In the genomic region with DNA sequence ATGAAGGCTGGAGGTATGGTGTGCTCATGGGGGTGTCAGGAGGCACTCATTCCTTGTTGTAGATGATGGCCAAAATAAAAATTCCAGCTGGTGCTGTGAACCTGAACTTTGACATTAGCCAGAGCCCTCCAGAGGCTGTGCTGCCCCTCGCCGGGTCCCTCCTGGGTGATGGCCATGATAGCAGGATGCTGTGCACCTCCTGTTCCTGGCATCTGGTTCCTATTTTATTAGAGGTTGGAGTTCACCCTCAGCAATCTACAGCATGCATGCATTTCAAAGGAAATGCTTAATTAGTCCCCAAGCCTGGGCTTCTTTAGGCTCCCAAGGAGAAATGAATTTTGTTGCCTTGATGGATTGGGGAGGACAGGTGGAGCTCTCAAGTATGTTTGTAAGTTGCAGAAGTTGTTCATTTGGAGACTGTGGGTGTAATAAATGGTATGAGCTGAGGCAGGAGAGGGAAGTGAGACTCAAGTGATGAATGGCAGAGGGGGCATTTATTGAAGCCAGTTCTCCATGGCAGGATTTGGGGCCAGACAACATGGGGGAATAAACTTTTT, we compare ENCODE assay signal across 24 cellular contexts.
"Had no signal": no experiment of that assay in that cellular context is flagged by ENCODE, and none has a peak within 500 bp of the region (broad histone marks: within the 10 kb centered on the region; RNA-seq: fewer than 3 reads in every experiment).

No MANE protein-coding gene starts in this region.

- H3K27ac ChIP-seq: epithelial cell of prostate, gastroesophageal sphincter, left lung, neutrophil, psoas muscle, right atrium auricular region, spleen, testis, upper lobe of left lung, VCaP had no signal

- H3K4me3 Mint-ChIP-seq: activated CD4-positive, alpha-beta memory T cell treated with anti-CD3 and anti-CD28 coated beads, Interleukin-2, amount 10 ng/mL, durations not matched to agents 7 days and 5 days; activated CD4-positive, alpha-beta T cell treated with anti-CD3 and anti-CD28 coated beads, Interleukin-2, amount 10 ng/mL, durations not matched to agents 24 days and 14 days; activated naive CD4-positive, alpha-beta T cell treated with anti-CD3 and anti-CD28 coated beads for 36 hours; activated T-cell treated with anti-CD3 and anti-CD28 coated beads, Interleukin-2, amount 50 U/mL, for 72 hours; naive thymus-derived CD4-positive, alpha-beta T cell had no signal

- H3K27ac Mint-ChIP-seq: activated CD4-positive, alpha-beta memory T cell treated with anti-CD3 and anti-CD28 coated beads, Interleukin-2, amount 10 ng/mL, durations not matched to agents 7 days and 5 days; activated CD4-positive, alpha-beta T cell treated with anti-CD3 and anti-CD28 coated beads, Interleukin-2, amount 10 ng/mL, durations not matched to agents 24 days and 14 days; activated naive CD4-positive, alpha-beta T cell treated with anti-CD3 and anti-CD28 coated beads for 36 hours; activated T-cell treated with anti-CD3 and anti-CD28 coated beads, Interleukin-2, amount 50 U/mL, for 72 hours; naive thymus-derived CD4-positive, alpha-beta T cell had no signal

- DNase-seq: activated CD4-positive, alpha-beta memory T cell treated with anti-CD3 and anti-CD28 coated beads, Interleukin-2, amount 10 ng/mL, durations not matched to agents 7 days and 5 days; activated CD4-positive, alpha-beta T cell treated with anti-CD3 and anti-CD28 coated beads, Interleukin-2, amount 10 ng/mL, durations not matched to agents 24 days and 14 days; activated effector memory CD4-positive, alpha-beta T cell treated with Interleukin-2 at 50 U/mL for 16 hours; activated naive CD4-positive, alpha-beta T cell treated with anti-CD3 and anti-CD28 coated beads for 36 hours; activated T-cell treated with anti-CD3 and anti-CD28 coated beads, Interleukin-2, amount 50 U/mL, for 72 hours; amygdala; cerebellar nuclear complex; cortex of kidney; naive thymus-derived CD4-positive, alpha-beta T cell; spleen; stimulated activated CD4-positive, alpha-beta T cell treated with anti-CD3 and anti-CD28 coated beads, Interleukin-4, amount 100 ng/mL, for 1 hour; stimulated activated naive CD4-positive, alpha-beta T cell; testis; upper lobe of left lung had no signal

- H3K9me3 ChIP-seq: gastroesophageal sphincter, left lung, neutrophil, ovary, psoas muscle, right atrium auricular region, spleen, testis, upper lobe of left lung had no signal

- H3K27me3 ChIP-seq: gastroesophageal sphincter, ovary, right atrium auricular region, testis, upper lobe of left lung had no signal

- H3K9me3 Mint-ChIP-seq: activated CD4-positive, alpha-beta memory T cell treated with anti-CD3 and anti-CD28 coated beads, Interleukin-2, amount 10 ng/mL, durations not matched to agents 7 days and 5 days; activated CD4-positive, alpha-beta T cell treated with anti-CD3 and anti-CD28 coated beads, Interleukin-2, amount 10 ng/mL, durations not matched to agents 24 days and 14 days; activated naive CD4-positive, alpha-beta T cell treated with anti-CD3 and anti-CD28 coated beads for 36 hours; activated T-cell treated with anti-CD3 and anti-CD28 coated beads, Interleukin-2, amount 50 U/mL, for 72 hours had no signal

- H3K36me3 Mint-ChIP-seq: naive thymus-derived CD4-positive, alpha-beta T cell had no signal

- H3K36me3 ChIP-seq: gastroesophageal sphincter, left lung, neutrophil, ovary, right atrium auricular region, spleen, upper lobe of left lung had no signal

- ATAC-seq: activated CD4-positive, CD25-positive, alpha-beta regulatory T cell treated with anti-CD3 and anti-CD28 coated beads, Interleukin-2, amount 50 U/mL, for 24 hours; activated T-cell treated with anti-CD3 and anti-CD28 coated beads, Interleukin-2, amount 50 U/mL, for 72 hours; gastroesophageal sphincter; left lung; naive thymus-derived CD4-positive, alpha-beta T cell; psoas muscle had no signal

- H3K4me1 ChIP-seq: left lung, psoas muscle had no signal

- H3K4me1 Mint-ChIP-seq: activated CD4-positive, alpha-beta memory T cell treated with anti-CD3 and anti-CD28 coated beads, Interleukin-2, amount 10 ng/mL, durations not matched to agents 7 days and 5 days; activated CD4-positive, alpha-beta T cell treated with anti-CD3 and anti-CD28 coated beads, Interleukin-2, amount 10 ng/mL, durations not matched to agents 24 days and 14 days; naive thymus-derived CD4-positive, alpha-beta T cell had no signal

- H3K4me3 ChIP-seq: gastroesophageal sphincter, left lung, lung, ovary, psoas muscle, right atrium auricular region, spleen, testis, upper lobe of left lung had no signal
